In the genomic region with DNA sequence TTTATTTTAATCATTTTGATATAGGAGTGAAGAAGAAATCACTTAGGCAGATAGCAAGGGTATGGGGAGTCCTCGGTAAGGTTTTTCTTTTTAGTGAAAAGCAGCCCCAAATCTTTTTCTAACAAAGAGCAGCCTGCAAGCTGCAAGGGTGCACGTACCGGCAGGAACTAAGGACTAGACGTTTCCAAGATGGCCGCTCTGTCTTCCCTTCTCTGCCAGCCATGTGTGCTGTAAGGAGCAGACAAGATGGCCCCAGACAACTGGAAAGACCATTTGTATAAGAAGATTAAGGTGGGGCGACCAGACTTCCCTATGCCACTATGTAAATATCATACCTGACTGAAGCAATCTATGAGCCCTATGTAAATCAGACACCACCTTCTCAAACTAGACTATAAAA, we compare ENCODE assay signal across 2 cellular contexts.
TF ChIP-seq lines count a peak whose summit lies in the region.

No MANE protein-coding gene starts in this region.

TF ChIP-seq in A549, 52 proteins besides CTCF, POLR2A, EP300 and RAD21 (continued from another document):
- no peak for TF ChIP-seq RCOR1 (IDR thresholded peaks at IDR 0.05; ENCODE audit: low read depth, low read length)

TF ChIP-seq in H1, 55 proteins besides CTCF, POLR2A, EP300 and RAD21 (continued from another document):
- TF ChIP-seq CBX8 (IDR thresholded peaks at IDR 0.05; ENCODE audit: borderline replicate concordance, low read depth, low read length) (no peak), EGR1 (IDR thresholded peaks at IDR 0.05; ENCODE audit: borderline replicate concordance, low read depth, low read length) (no peak), YY1 (IDR thresholded peaks at IDR 0.05; ENCODE audit: low read depth, low read length) (peak; percentile 67; the same call in 1 of the 2 replicates), HDAC6 (IDR thresholded peaks at IDR 0.05; ENCODE audit: low read depth, low read length) (no peak), TAF7 (optimal IDR thresholded peaks at IDR 0.05; ENCODE audit: borderline replicate concordance, low read depth, low read length) (no peak), NRF1 (IDR thresholded peaks at IDR 0.05; ENCODE audit: low read depth, low read length) (no peak)
